Comparison of ENCODE assay signal across 8 cellular contexts in genomic region chr6:169868458-169868857, GRCh38.
DNase-seq lines count a peak whose midpoint lies in the region; ATAC-seq and TF ChIP-seq lines count a peak whose summit lies in the region.

No MANE protein-coding gene starts in this region.

- TF ChIP-seq CTCF in OCI-LY7 (conservative IDR thresholded peaks at IDR 0.05; ENCODE audit: low read length) = no peak

- peak; percentile 78 for ATAC-seq in GM18511 (IDR thresholded peaks at IDR 0.05; ENCODE audit: unreplicated experiment)
- ATAC-seq in activated naive CD8-positive, alpha-beta T cell treated with anti-CD3 and anti-CD28 coated beads, Interleukin-2, amount 50 U/mL, for 24 hours = peak; percentile 85

- H3K4me1 Mint-ChIP-seq in activated naive CD8-positive, alpha-beta T cell treated with anti-CD3 and anti-CD28 coated beads, Interleukin-2, amount 50 U/mL, for 24 hours = peaks cover 8% of the 10 kb centered on the region

- intact Hi-C loops in OCI-LY7 (cut with micrococcal nuclease; ENCODE audit: unreplicated experiment) (loop anchor here (1.0 to 2.0 kb wide), 2 partner anchors 80 to 91 kb away; no protein-coding TSS in a partner anchor), posterior cingulate gyrus (cut with DNase I) (no loop called here)

- H3K27ac Mint-ChIP-seq in activated naive CD8-positive, alpha-beta T cell treated with anti-CD3 and anti-CD28 coated beads, Interleukin-2, amount 50 U/mL, for 24 hours = no peak overlapping the region

- no peaks in the 10 kb centered on the region for H3K36me3 ChIP-seq in OCI-LY7 (ENCODE audit: insufficient read depth, low read length)

- peaks cover 38% of the 10 kb centered on the region for H3K4me1 ChIP-seq in OCI-LY7 (ENCODE audit: insufficient read depth, low read length, poor library complexity, severe bottlenecking)

- peaks cover 4% of the 10 kb centered on the region for H3K9me3 Mint-ChIP-seq in activated naive CD8-positive, alpha-beta T cell treated with anti-CD3 and anti-CD28 coated beads, Interleukin-2, amount 50 U/mL, for 24 hours

- no peaks in the 10 kb centered on the region for H3K79me2 ChIP-seq in OCI-LY7 (ENCODE audit: insufficient read depth, low read depth, low read length)

- H4K20me1 ChIP-seq in OCI-LY7 (ENCODE audit: insufficient read depth, low read length) = no peaks in the 10 kb centered on the region

- no peaks in the 10 kb centered on the region for H3K9me2 ChIP-seq in OCI-LY7 (ENCODE audit: insufficient read depth, low read length)

- BruUV-seq in OCI-LY7 (replicated peaks; lab: Mats Ljungman, UMichigan) = no TSS peak

- CTCF ChIA-PET in OCI-LY7 (lab: Charles Lee; ENCODE audit: unreplicated experiment) = interaction anchor here (1.3 kb wide), 1 partner anchor 78 kb away, joined by 3 read pairs; no protein-coding TSS in a partner anchor

- POLR2A ChIA-PET in OCI-LY7 (lab: Charles Lee) = interaction anchor here (0.6 to 1.7 kb wide), 6 partner anchors 13 to 721 kb away, joined by 3 to 4 read pairs (median 3); no protein-coding TSS in a partner anchor

- no peak overlapping the region for H3K4me3 ChIP-seq in OCI-LY7 (ENCODE audit: low read depth, low read length, poor library complexity, severe bottlenecking)

- peak overlapping the region; percentile 46 for H2AFZ ChIP-seq in OCI-LY7 (ENCODE audit: low read length)

- no peaks in the 10 kb centered on the region for H3K27me3 Mint-ChIP-seq in activated naive CD8-positive, alpha-beta T cell treated with anti-CD3 and anti-CD28 coated beads, Interleukin-2, amount 50 U/mL, for 24 hours

- no peak overlapping the region for H3K4me3 Mint-ChIP-seq in activated naive CD8-positive, alpha-beta T cell treated with anti-CD3 and anti-CD28 coated beads, Interleukin-2, amount 50 U/mL, for 24 hours

- H3K9me3 ChIP-seq in OCI-LY7 (ENCODE audit: low read length) = peaks cover 6% of the 10 kb centered on the region; the same call in 1 of the 2 replicates

- H3K27ac ChIP-seq in OCI-LY7 (ENCODE audit: low read depth, low read length, poor library complexity, severe bottlenecking) = peak overlapping the region; percentile 41

- no peaks in the 10 kb centered on the region for H3K36me3 Mint-ChIP-seq in activated naive CD8-positive, alpha-beta T cell treated with anti-CD3 and anti-CD28 coated beads, Interleukin-2, amount 50 U/mL, for 24 hours (ENCODE audit: low read depth)

- DNase-seq in OCI-LY7 (ENCODE audit: low spot score) = peak; percentile 83
- DNase-seq in activated naive CD8-positive, alpha-beta T cell treated with anti-CD3 and anti-CD28 coated beads, Interleukin-2, amount 50 U/mL, for 24 hours = peak; percentile 55
- DNase-seq in stimulated activated CD4-positive, alpha-beta T cell treated with anti-CD3 and anti-CD28 coated beads, Interleukin-1b, Interleukin-23, amount 100 ng/mL, for 4 hours (ENCODE audit: low read depth in 2 of 2) = peak; percentile 16 to 30
- DNase-seq in posterior cingulate gyrus = no peak
- DNase-seq in NCI-H187 (lab: John Stamatoyannopoulos, UW) = no peak
- DNase-seq in medulla oblongata (ENCODE audit: extremely low spot score) = no peak
- DNase-seq in midbrain (lab: John Stamatoyannopoulos, UW) = no peak

- H3K4me2 ChIP-seq in OCI-LY7 (ENCODE audit: low read length) = peak overlapping the region; percentile 21; the same call in 1 of the 2 replicates

Comparison
In these comparisons a context has a peak if more than half of its experiments do, and no peak if none do; other contexts are left out.
1. DNase-seq: peak in OCI-LY7 (single experiment), activated naive CD8-positive, alpha-beta T cell treated with anti-CD3 and anti-CD28 coated beads, Interleukin-2, amount 50 U/mL, for 24 hours (single experiment) and stimulated activated CD4-positive, alpha-beta T cell treated with anti-CD3 and anti-CD28 coated beads, Interleukin-1b, Interleukin-23, amount 100 ng/mL, for 4 hours (2 of 2); none in posterior cingulate gyrus (0 of 10), NCI-H187 (0 of 2), medulla oblongata (single experiment) and midbrain (single experiment).